13 cellular contexts compared by ENCODE assay signal in the genomic region with DNA sequence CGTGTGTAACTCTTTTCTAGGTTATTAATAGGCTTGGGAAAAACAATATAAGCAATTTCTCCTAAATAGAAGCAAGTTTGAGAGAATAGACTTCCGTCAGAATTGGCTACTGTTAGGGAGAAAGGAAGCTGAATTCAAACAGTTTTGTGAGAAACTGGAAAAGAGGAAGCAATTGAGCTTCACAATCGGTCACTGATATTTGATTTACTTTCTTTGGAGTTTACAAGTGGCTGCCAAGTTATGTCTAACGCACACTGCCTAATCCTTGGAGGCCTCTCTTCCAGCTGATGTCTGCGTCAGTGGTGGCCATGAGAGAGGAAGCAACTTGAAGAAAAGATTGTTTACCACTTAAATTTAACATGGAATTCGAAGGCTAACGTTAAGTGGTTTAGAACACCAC.
DNase-seq lines count a peak whose midpoint lies in the region; ATAC-seq, FAIRE-seq and TF ChIP-seq lines count a peak whose summit lies in the region.
"Had no signal": no experiment of that assay in that cellular context is flagged by ENCODE, and none has a peak within 500 bp of the region (broad histone marks: within the 10 kb centered on the region; RNA-seq: fewer than 3 reads in every experiment).

No MANE protein-coding gene starts in this region.

- DNase-seq in CD14-positive monocyte (ENCODE audit: low spot score) (no peak), left ventricle myocardium superior (no peak), Ammon's horn (ENCODE audit: low spot score) (no peak), erythroblast (lab: John Stamatoyannopoulos, UW) (no peak), NCI-H446 treated with DMSO at 0.1 percent for 48 hours (lab: John Stamatoyannopoulos, UW) (no peak)
- no peak for DNase-seq in stimulated activated CD4-positive, alpha-beta T cell treated with anti-CD3 and anti-CD28 coated beads, Interleukin-2, amount 100 ng/mL, for 24 hours
- DNase-seq: activated effector memory CD4-positive, alpha-beta T cell treated with anti-CD3 and anti-CD28 coated beads, Interleukin-2, amount 50 U/mL, for 16 hours; naive thymus-derived CD4-positive, alpha-beta T cell; PC-9; testis had no signal

- H3K36me3 Mint-ChIP-seq in CD14-positive monocyte (no peaks in the 10 kb centered on the region), nephron (ENCODE audit: low read depth) (no peaks in the 10 kb centered on the region)
- H3K36me3 Mint-ChIP-seq: naive thymus-derived CD4-positive, alpha-beta T cell had no signal

- intact Hi-C loops in CD14-positive monocyte (cut with micrococcal nuclease) = no loop called here
- intact Hi-C loops in left ventricle myocardium superior (cut with micrococcal nuclease) = no loop called here

- peak overlapping the region; percentile 44 to 77 for H3K4me3 Mint-ChIP-seq in CD14-positive monocyte
- no peak overlapping the region for H3K4me3 Mint-ChIP-seq in nephron
- H3K4me3 Mint-ChIP-seq: naive thymus-derived CD4-positive, alpha-beta T cell had no signal

- no peak for TF ChIP-seq CTCF in CD14-positive monocyte (IDR thresholded peaks at IDR 0.05)
- TF ChIP-seq CTCF in nephron (IDR thresholded peaks at IDR 0.05; ENCODE audit: unreplicated experiment in 3 of 3) = no peak

- H3K9me3 Mint-ChIP-seq in CD14-positive monocyte = no peaks in the 10 kb centered on the region
- H3K9me3 Mint-ChIP-seq in nephron = no peaks in the 10 kb centered on the region
- H3K9me3 Mint-ChIP-seq: naive thymus-derived CD4-positive, alpha-beta T cell had no signal

- H3K27ac Mint-ChIP-seq in CD14-positive monocyte = peak overlapping the region in 1 of 7 donors; percentile 4
- peak overlapping the region in 2 of 3 experiments; percentile 7 to 86 for H3K27ac Mint-ChIP-seq in nephron
- H3K27ac Mint-ChIP-seq: naive thymus-derived CD4-positive, alpha-beta T cell had no signal

- peaks cover 16% of the 10 kb centered on the region for H3K4me1 Mint-ChIP-seq in CD14-positive monocyte
- peaks cover 14% of the 10 kb centered on the region for H3K4me1 Mint-ChIP-seq in nephron

- H3K27me3 Mint-ChIP-seq in CD14-positive monocyte (ENCODE audit: low read depth in 3 of 3) (peaks cover 0 to 1% (median 0%) of the 10 kb centered on the region in 3 donors), nephron (ENCODE audit: low read depth) (no peaks in the 10 kb centered on the region)

- peak; percentile 53 for ATAC-seq in left ventricle myocardium superior
- ATAC-seq: naive thymus-derived CD4-positive, alpha-beta T cell had no signal

- no peak for TF ChIP-seq POLR2A in erythroblast (IDR thresholded peaks at IDR 0.05; ENCODE audit: low read length)

- peak; percentile 94 for FAIRE-seq in TTC549 (lab: Jason Lieb, UNC)
- FAIRE-seq: small intestine had no signal

Comparison
In these comparisons a context has a peak if more than half of its experiments do, and no peak if none do; other contexts are left out.
1. H3K4me3 Mint-ChIP-seq: peak in CD14-positive monocyte (2 of 2); none in nephron (0 of 3).